In the genomic region with DNA sequence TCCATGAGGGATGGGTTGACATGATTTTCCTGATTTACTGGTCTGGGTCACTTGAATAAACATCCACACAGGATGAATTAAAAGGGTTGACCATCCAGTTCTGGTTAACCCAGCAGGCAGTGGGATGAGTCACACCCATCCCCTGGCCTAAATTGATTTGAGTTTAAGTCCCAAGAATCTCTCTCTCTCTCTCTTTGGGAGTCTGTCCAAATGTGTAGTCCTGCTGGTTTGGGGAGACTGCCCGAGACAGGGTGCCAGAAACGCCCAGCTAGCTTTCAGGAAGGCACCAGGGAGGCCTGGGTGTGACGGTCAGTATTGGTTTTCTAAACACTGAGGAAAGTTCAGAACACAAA, we compare ENCODE assay signal across 15 cellular contexts. TPM values are rescaled to one million over a fixed set of nuclear protein-coding genes. Genes with fewer than 3 reads are reported as not detected.
DNase-seq lines count a peak whose midpoint lies in the region; ATAC-seq, FAIRE-seq and TF ChIP-seq lines count a peak whose summit lies in the region.
"Had no signal": no experiment of that assay in that cellular context is flagged by ENCODE, and none has a peak within 500 bp of the region (broad histone marks: within the 10 kb centered on the region; RNA-seq: fewer than 3 reads in every experiment).

No MANE protein-coding gene starts in this region.

- no peak overlapping the region for H2AK9ac ChIP-seq in IMR-90 (replicated peaks; ENCODE audit: low read depth, low read length, poor library complexity)

- CTCF ChIA-PET in Calu3 (lab: Charles Lee): no interaction called here
- CTCF ChIA-PET in IMR-90 (lab: Yijun Ruan, JAX): no interaction called here
- CTCF ChIA-PET in MCF 10A (lab: Yijun Ruan, JAX): no interaction called here

- TF ChIP-seq CTCF in Calu3 (IDR thresholded peaks at IDR 0.05; ENCODE audit: unreplicated experiment) (no peak), IMR-90 (conservative IDR thresholded peaks at IDR 0.05; ENCODE audit: low read depth, low read length) (no peak), MCF 10A (IDR thresholded peaks at IDR 0.05; ENCODE audit: unreplicated experiment) (no peak)

- H3K27ac ChIP-seq in IMR-90 (ENCODE audit: insufficient read depth, low read length): no peak overlapping the region
- H3K27ac ChIP-seq in small intestine (ENCODE audit: low read depth in 1 of 2, low read length in 1 of 2): no peak overlapping the region
- H3K27ac ChIP-seq: thoracic aorta had no signal

- H3K9me1 ChIP-seq in IMR-90 (ENCODE audit: insufficient read depth, low read length): no peaks in the 10 kb centered on the region

- H3K14ac ChIP-seq in IMR-90 (replicated peaks; ENCODE audit: low read depth, low read length): no peak overlapping the region

- H3K27me3 Mint-ChIP-seq in Calu3 (ENCODE audit: unreplicated experiment) (no peaks in the 10 kb centered on the region), MCF 10A (ENCODE audit: insufficient read depth, unreplicated experiment) (no peaks in the 10 kb centered on the region)
- H3K27me3 Mint-ChIP-seq: progenitor cell of endocrine pancreas had no signal

- ATAC-seq in IMR-90 (ENCODE audit: low read depth) (0 out of 2 replicates have a peak, but pooled peaks have one; percentile 42), GM19395 (IDR thresholded peaks at IDR 0.05; ENCODE audit: unreplicated experiment) (no peak)
- ATAC-seq: T-helper 17 cell had no signal

- DNase-seq in Calu3 (peak; percentile 18), IMR-90 (peak; percentile 34), MCF 10A (ENCODE audit: unreplicated experiment) (peak; percentile 34), iris pigment epithelial cell (ENCODE audit: low read depth) (peak; percentile 40), DMS53 treated with DMSO at 0.1 percent for 48 hours (lab: John Stamatoyannopoulos, UW; ENCODE audit: unreplicated experiment) (no peak), small intestine (no peak)
- DNase-seq in activated CD8-positive, alpha-beta memory T cell treated with anti-CD3 and anti-CD28 coated beads, Interleukin-2, amount 50 U/mL, for 4 hours: no peak
- DNase-seq: anterior cingulate cortex; effector CD8-positive, alpha-beta T cell; NCI-H1417; NCI-H226; T-helper 17 cell had no signal

- peaks cover 9% of the 10 kb centered on the region for H3K4me1 Mint-ChIP-seq in Calu3 (ENCODE audit: low read depth, unreplicated experiment)
- peaks cover 4% of the 10 kb centered on the region for H3K4me1 Mint-ChIP-seq in MCF 10A (ENCODE audit: insufficient read depth, unreplicated experiment)
- H3K4me1 Mint-ChIP-seq: T-helper 17 cell had no signal

- no peaks in the 10 kb centered on the region for H3K9me3 Mint-ChIP-seq in Calu3 (ENCODE audit: low read depth, unreplicated experiment)
- no peaks in the 10 kb centered on the region for H3K9me3 Mint-ChIP-seq in MCF 10A (ENCODE audit: unreplicated experiment)

- no peak overlapping the region for H2AFZ ChIP-seq in IMR-90 (replicated peaks; ENCODE audit: low read length, poor library complexity)

- TF ChIP-seq RAD21 in IMR-90 (IDR thresholded peaks at IDR 0.05; ENCODE audit: low read length): no peak

- H4K91ac ChIP-seq in IMR-90 (ENCODE audit: insufficient read depth, low read depth, low read length): no peak overlapping the region

- POLR2A ChIA-PET in IMR-90 (lab: Charles Lee; ENCODE audit: unreplicated experiment): no interaction called here
- POLR2A ChIA-PET in MCF 10A (lab: Yijun Ruan, JAX): interaction anchor here (1.1 kb wide), 1 partner anchor 9 kb away, joined by 3 read pairs; no protein-coding TSS in a partner anchor

- no peak overlapping the region for H3K23ac ChIP-seq in IMR-90 (ENCODE audit: low read depth, low read length)

- H3K9me3 ChIP-seq in IMR-90 (ENCODE audit: control insufficient read depth, insufficient read depth, low read length) (no peaks in the 10 kb centered on the region), small intestine (ENCODE audit: control insufficient read depth, low read depth) (no peaks in the 10 kb centered on the region)
- H3K9me3 ChIP-seq: thoracic aorta had no signal

- H3K36me3 ChIP-seq in IMR-90 (ENCODE audit: control insufficient read depth, insufficient read depth, low read length): no peaks in the 10 kb centered on the region
- H3K36me3 ChIP-seq in small intestine (ENCODE audit: control insufficient read depth in 2 of 2, insufficient read depth in 2 of 2, low read length in 2 of 2): no peaks in the 10 kb centered on the region
- H3K36me3 ChIP-seq: thoracic aorta had no signal

- no peak overlapping the region for H3K4ac ChIP-seq in IMR-90 (ENCODE audit: low read depth, low read length)

- H4K8ac ChIP-seq in IMR-90 (ENCODE audit: low read depth in 2 of 2, low read length in 2 of 2): no peak overlapping the region

- H3K27me3 ChIP-seq in IMR-90 (ENCODE audit: control insufficient read depth, insufficient read depth, low read length): peaks cover 1% of the 10 kb centered on the region; the same call in 1 of the 2 replicates
- H3K27me3 ChIP-seq in small intestine (ENCODE audit: control insufficient read depth in 2 of 2, insufficient read depth in 2 of 2, low read length in 2 of 2): peaks cover 0 to 4% of the 10 kb centered on the region in 2 donors

- H3K36me3 Mint-ChIP-seq in Calu3 (ENCODE audit: insufficient read depth, unreplicated experiment) (no peaks in the 10 kb centered on the region), MCF 10A (ENCODE audit: insufficient read depth, unreplicated experiment) (no peaks in the 10 kb centered on the region)

- H3K18ac ChIP-seq in IMR-90 (ENCODE audit: low read depth, low read length): no peak overlapping the region

- H3K4me3 ChIP-seq in IMR-90 (ENCODE audit: insufficient read depth, low read depth, low read length): no peak overlapping the region
- H3K4me3 ChIP-seq in small intestine (ENCODE audit: low read depth in 1 of 2, low read length in 2 of 2): no peak overlapping the region
- H3K4me3 ChIP-seq: thoracic aorta had no signal

- in situ Hi-C loops in IMR-90 (cut with MboI; ENCODE audit: low sequenced_read_pairs): no loop called here

- H3K4me1 ChIP-seq in IMR-90 (ENCODE audit: control insufficient read depth, insufficient read depth, low read length): no peaks in the 10 kb centered on the region
- H3K4me1 ChIP-seq in small intestine (ENCODE audit: control insufficient read depth in 2 of 2, insufficient read depth in 1 of 2, low read depth in 1 of 2, low read length in 1 of 2): no peaks in the 10 kb centered on the region

- no peak overlapping the region for H2BK20ac ChIP-seq in IMR-90 (ENCODE audit: low read depth, low read length)

- no peak overlapping the region for H2BK120ac ChIP-seq in IMR-90 (ENCODE audit: low read depth, low read length)

- no peak for TF ChIP-seq POLR2A in IMR-90 (IDR thresholded peaks at IDR 0.05; ENCODE audit: low read depth, low read length)

- no peak overlapping the region for H3K4me2 ChIP-seq in IMR-90 (ENCODE audit: low read depth, low read length)

- no peak overlapping the region for H3K56ac ChIP-seq in IMR-90 (ENCODE audit: extremely low read depth, insufficient read depth, low read length)

- no peak overlapping the region for H3K9ac ChIP-seq in IMR-90 (ENCODE audit: low read depth, low read length)

- dilution Hi-C loops in IMR-90 (cut with HindIII; ENCODE audit: low sequenced_read_pairs, unreplicated experiment): no loop called here

- H2AK5ac ChIP-seq in IMR-90 (ENCODE audit: low read depth, low read length): no peak overlapping the region

- whole genome bisulfite sequencing in IMR-90 (ENCODE audit: extremely low coverage in 2 of 2, insufficient read length in 1 of 2), 2 experiments: no CpG with 5 or more reads among the region's 3 CpGs
- 45 to 56% (median 53%) methylated on average over 3 of the region's 3 CpGs for WGBS in small intestine, 3 donors

- H3K27ac Mint-ChIP-seq in Calu3 (ENCODE audit: unreplicated experiment): no peak overlapping the region
- no peak overlapping the region for H3K27ac Mint-ChIP-seq in MCF 10A (ENCODE audit: low read depth, unreplicated experiment)
- H3K27ac Mint-ChIP-seq: progenitor cell of endocrine pancreas, T-helper 17 cell had no signal

- intact Hi-C loops in Calu3 (cut with micrococcal nuclease; ENCODE audit: unreplicated experiment) (no loop called here), IMR-90 (cut with micrococcal nuclease) (no loop called here), MCF 10A (cut with micrococcal nuclease) (no loop called here)

- H3K4me3 Mint-ChIP-seq in Calu3 (ENCODE audit: low read depth, unreplicated experiment) (no peak overlapping the region), MCF 10A (ENCODE audit: unreplicated experiment) (no peak overlapping the region)
- H3K4me3 Mint-ChIP-seq: T-helper 17 cell had no signal

- BruUV-seq in Calu3 (replicated peaks; lab: Mats Ljungman, UMichigan) (no TSS peak), IMR-90 (replicated peaks; lab: Mats Ljungman, UMichigan) (no TSS peak), MCF 10A (replicated peaks; lab: Mats Ljungman, UMichigan) (no TSS peak)

- H4K20me1 ChIP-seq in IMR-90 (ENCODE audit: insufficient read depth, low read length): no peaks in the 10 kb centered on the region

- H4K5ac ChIP-seq in IMR-90 (ENCODE audit: low read depth, low read length): no peak overlapping the region

- FAIRE-seq in small intestine (lab: Jason Lieb, UNC): no peak

- H2BK15ac ChIP-seq in IMR-90 (ENCODE audit: low read depth, low read length): no peak overlapping the region

- H3K79me1 ChIP-seq in IMR-90 (ENCODE audit: low read depth in 1 of 2, low read length in 2 of 2): no peaks in the 10 kb centered on the region

- no peak overlapping the region for H2BK5ac ChIP-seq in IMR-90 (ENCODE audit: low read depth, low read length, poor library complexity, severe bottlenecking)

TF ChIP-seq in IMR-90, 13 proteins besides CTCF, POLR2A, EP300 and RAD21 (continues in another document):
- TF ChIP-seq, protein P1, sequence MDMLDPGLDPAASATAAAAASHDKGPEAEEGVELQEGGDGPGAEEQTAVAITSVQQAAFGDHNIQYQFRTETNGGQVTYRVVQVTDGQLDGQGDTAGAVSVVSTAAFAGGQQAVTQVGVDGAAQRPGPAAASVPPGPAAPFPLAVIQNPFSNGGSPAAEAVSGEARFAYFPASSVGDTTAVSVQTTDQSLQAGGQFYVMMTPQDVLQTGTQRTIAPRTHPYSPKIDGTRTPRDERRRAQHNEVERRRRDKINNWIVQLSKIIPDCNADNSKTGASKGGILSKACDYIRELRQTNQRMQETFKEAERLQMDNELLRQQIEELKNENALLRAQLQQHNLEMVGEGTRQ (IDR thresholded peaks at IDR 0.05; ENCODE audit: low read depth, low read length): no peak
- no peak for TF ChIP-seq SMC3 (IDR thresholded peaks at IDR 0.05; ENCODE audit: low read depth, low read length)

RNA-seq across cellular contexts. Expression of a gene that starts 38.8 kb away (rescaled TPM):
- total RNA-seq in Calu3 (2022): 17.6 and 20.2 TPM in 2 replicates
- total RNA-seq in IMR-90 (2012; rRNA removed): 16.5 and 16.7 TPM in 2 replicates
- 29.8 and 32.1 TPM in 2 replicates for polyA plus RNA-seq in IMR-90 (2012; rRNA removed)
- 20.9 and 26.8 TPM in 2 replicates for polyA plus RNA-seq in IMR-90 (2012; cell fraction: cytosol; rRNA removed)
- polyA plus RNA-seq in IMR-90 (2012; cell fraction: nucleus; rRNA removed; ENCODE audit: low replicate concordance): 35.9 and 56.4 TPM in 2 replicates
- total RNA-seq in MCF 10A (2022): 39.2 and 51.4 TPM in 2 replicates
- polyA plus RNA-seq in small intestine: 10 to 100 TPM; 16.8 to 46.9 (median 29.5) TPM

RNA-seq across cellular contexts. Expression of a gene that starts 55.9 kb away (rescaled TPM):
- total RNA-seq in Calu3 (2022): 13.4 and 13.5 TPM in 2 replicates
- 13.3 and 21.7 TPM in 2 replicates for total RNA-seq in IMR-90 (2012; rRNA removed)
- 4.3 and 5.2 TPM in 2 replicates for polyA plus RNA-seq in IMR-90 (2012; rRNA removed)
- 1.2 and 1.9 TPM in 2 replicates for polyA plus RNA-seq in IMR-90 (2012; cell fraction: cytosol; rRNA removed)
- polyA plus RNA-seq in IMR-90 (2012; cell fraction: nucleus; rRNA removed; ENCODE audit: low replicate concordance): 1.7 and 5.6 TPM in 2 replicates
- total RNA-seq in MCF 10A (2022): 15.4 and 17.2 TPM in 2 replicates
- 10 to 100 TPM in 2 of 3 donors, 1 to 10 TPM in 1; 8.4 to 11.0 (median 10.9) TPM for polyA plus RNA-seq in small intestine

Comparison
In these comparisons a context has a peak if more than half of its experiments do, and no peak if none do; other contexts are left out.
1. DNase-seq: peak in Calu3 (single experiment), IMR-90 (single experiment), MCF 10A (single experiment) and iris pigment epithelial cell (single experiment); none in DMS53 treated with DMSO at 0.1 percent for 48 hours (single experiment), activated CD8-positive, alpha-beta memory T cell treated with anti-CD3 and anti-CD28 coated beads, Interleukin-2, amount 50 U/mL, for 4 hours (single experiment) and small intestine (single experiment).